8 cellular contexts compared by ENCODE assay signal in genomic region chr14:34498684-34499412, GRCh38. TPM values are rescaled to one million over a fixed set of nuclear protein-coding genes. Genes with fewer than 3 reads are reported as not detected.
DNase-seq lines count a peak whose midpoint lies in the region; ATAC-seq and TF ChIP-seq lines count a peak whose summit lies in the region.

No MANE protein-coding gene starts in this region.

- H3K27me3 ChIP-seq in GM23248 (replicated peaks; ENCODE audit: insufficient read depth): no peaks in the 10 kb centered on the region

- no peak overlapping the region for H3K4me2 ChIP-seq in GM23248 (ENCODE audit: unreplicated experiment)

- no peak overlapping the region for H3K9ac ChIP-seq in GM23248

- peaks cover 30% of the 10 kb centered on the region for H3K4me1 ChIP-seq in GM23248 (ENCODE audit: insufficient read depth)

- peak; percentile 4 for DNase-seq in CD1c-positive myeloid dendritic cell (ENCODE audit: extremely low spot score)
- peak; percentile 34 for DNase-seq in GM23248
- DNase-seq in NCI-H460 (ENCODE audit: extremely low read depth, low read depth): peak; percentile 72
- DNase-seq in chondrocyte (ENCODE audit: low spot score): no peak
- peak; percentile 61 for DNase-seq in retinal pigment epithelial cell (ENCODE audit: low read depth)
- DNase-seq in kidney glomerular epithelial cell (lab: John Stamatoyannopoulos, UW): no peak

- peaks cover 46% of the 10 kb centered on the region for H3K4me1 Mint-ChIP-seq in chondrocyte (ENCODE audit: low read depth)

- H3K4me3 Mint-ChIP-seq in chondrocyte (ENCODE audit: unreplicated experiment): no peak overlapping the region

- no peak for TF ChIP-seq POLR2A in GM18505 (IDR thresholded peaks at IDR 0.05; ENCODE audit: borderline replicate concordance, extremely low read depth, insufficient read depth, insufficient read length)

- no peaks in the 10 kb centered on the region for H3K9me3 ChIP-seq in GM23248 (ENCODE audit: low read depth)

- no peaks in the 10 kb centered on the region for H4K20me1 ChIP-seq in GM23248 (ENCODE audit: insufficient read depth)

- H3K27ac Mint-ChIP-seq in chondrocyte (ENCODE audit: unreplicated experiment): peak overlapping the region; percentile 45

- H3K4me3 ChIP-seq in GM23248 (no peak overlapping the region), retinal pigment epithelial cell (ENCODE audit: low read length) (no peak overlapping the region)

- peaks cover 29% of the 10 kb centered on the region for H3F3A ChIP-seq in GM23248 (ENCODE audit: insufficient read depth)

- in situ Hi-C loops in GM23248 (cut with MboI): no loop called here

- no peak overlapping the region for H2AFZ ChIP-seq in GM23248

- no peaks in the 10 kb centered on the region for H3K36me3 Mint-ChIP-seq in chondrocyte (ENCODE audit: low read depth)

- H3K9me2 ChIP-seq in GM23248 (ENCODE audit: insufficient read depth): no peaks in the 10 kb centered on the region

- H3K9me3 Mint-ChIP-seq in chondrocyte (ENCODE audit: low read depth): no peaks in the 10 kb centered on the region

- no peaks in the 10 kb centered on the region for H3K79me2 ChIP-seq in GM23248 (ENCODE audit: insufficient read depth)

- peak; percentile 63 for TF ChIP-seq CTCF in chondrocyte (IDR thresholded peaks at IDR 0.05)
- TF ChIP-seq CTCF in retinal pigment epithelial cell (conservative IDR thresholded peaks at IDR 0.05; ENCODE audit: low read depth, low read length): peak; percentile 84

- 94 to 95% methylated on average over 6 of the region's 6 CpGs for WGBS in GM23248 (ENCODE audit: low coverage in 1 of 2, low lambda C conversion rate in 2 of 2, missing lambda C conversion rate in 2 of 2), 2 experiments

- no peak for ATAC-seq in GM18505 (IDR thresholded peaks at IDR 0.05; ENCODE audit: unreplicated experiment)
- no peak for ATAC-seq in GM18861 (IDR thresholded peaks at IDR 0.05; ENCODE audit: unreplicated experiment)

- no peaks in the 10 kb centered on the region for H3K27me3 Mint-ChIP-seq in chondrocyte (ENCODE audit: low read depth)

- no peak overlapping the region for H3K27ac ChIP-seq in GM23248

- no peaks in the 10 kb centered on the region for H3K36me3 ChIP-seq in GM23248 (ENCODE audit: low read depth)

RNA-seq across cellular contexts. Expression of gene SPTSSA, which starts 36.8 kb away (rescaled TPM):
- total RNA-seq in GM23248 (2014; rRNA removed; shearing (Covaris generic)): 11.5 and 13.5 TPM in 2 replicates
- 18.8 and 19.0 TPM in 2 replicates for polyA plus RNA-seq in GM23248 (2016; fragmentation: Nextera tagmentation; extraction: Ambion mirVana)
- 22.9 and 30.6 TPM in 2 replicates for total RNA-seq in NCI-H460 (2014; rRNA removed; shearing (Covaris generic))
- 41.8 and 44.8 TPM in 2 replicates for polyA plus RNA-seq in NCI-H460 (2014; cell fraction: nucleus; rRNA removed)
- total RNA-seq in chondrocyte: 19.1 to 24.1 TPM (median 19.2 TPM) in 3 replicates

RNA-seq across cellular contexts. Expression of gene EAPP, which starts 40.7 kb away (rescaled TPM):
- total RNA-seq in GM23248 (2014; rRNA removed; shearing (Covaris generic)): 42.7 and 43.0 TPM in 2 replicates
- 55.5 and 56.1 TPM in 2 replicates for polyA plus RNA-seq in GM23248 (2016; fragmentation: Nextera tagmentation; extraction: Ambion mirVana)
- total RNA-seq in NCI-H460 (2014; rRNA removed; shearing (Covaris generic)): 47.5 and 50.0 TPM in 2 replicates
- polyA plus RNA-seq in NCI-H460 (2014; cell fraction: nucleus; rRNA removed): 28.5 and 44.4 TPM in 2 replicates
- total RNA-seq in chondrocyte: 22.8 to 27.9 TPM (median 27.0 TPM) in 3 replicates

Comparison
In these comparisons a context has a peak if more than half of its experiments do, and no peak if none do; other contexts are left out.
1. DNase-seq: peak in CD1c-positive myeloid dendritic cell (single experiment), GM23248 (single experiment), NCI-H460 (single experiment) and retinal pigment epithelial cell (single experiment); none in chondrocyte (single experiment) and kidney glomerular epithelial cell (single experiment).